16 cellular contexts compared by ENCODE assay signal in the genomic region with DNA sequence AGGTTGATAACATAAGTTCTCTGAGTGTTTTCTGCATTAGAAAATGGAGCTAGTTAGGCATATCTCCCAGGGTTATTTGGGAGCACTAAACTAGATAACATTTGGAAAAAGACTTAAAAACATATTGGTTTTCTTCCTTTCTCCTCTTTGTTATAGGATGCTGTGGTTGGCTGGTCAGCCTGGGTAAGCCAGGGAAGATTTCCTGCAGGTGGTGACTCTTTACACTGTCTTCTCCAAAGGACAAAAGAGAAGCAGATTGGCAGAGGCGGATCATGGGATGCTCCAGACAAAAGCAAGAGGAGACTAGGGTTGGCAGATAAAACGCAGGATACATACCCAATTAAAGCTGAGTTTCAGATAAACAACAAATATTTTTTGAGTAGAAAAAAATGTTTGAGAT. TPM values are rescaled to one million over a fixed set of nuclear protein-coding genes. Genes with fewer than 3 reads are reported as not detected.
DNase-seq lines count a peak whose midpoint lies in the region; ATAC-seq and TF ChIP-seq lines count a peak whose summit lies in the region.
"Had no signal": no experiment of that assay in that cellular context is flagged by ENCODE, and none has a peak within 500 bp of the region (broad histone marks: within the 10 kb centered on the region; RNA-seq: fewer than 3 reads in every experiment).

No MANE protein-coding gene starts in this region.

- H3F3A ChIP-seq in smooth muscle cell (ENCODE audit: low read depth): peaks cover 18% of the 10 kb centered on the region

- TF ChIP-seq POLR2A in HCT116 (IDR thresholded peaks at IDR 0.05; ENCODE audit: borderline replicate concordance, extremely low read depth, insufficient read depth, insufficient read length) (no peak), gastroesophageal sphincter (IDR thresholded peaks at IDR 0.05) (no peak), ovary (IDR thresholded peaks at IDR 0.05) (no peak)

- H3K79me2 ChIP-seq in HCT116 (ENCODE audit: insufficient read depth, low read length): peaks cover 71% of the 10 kb centered on the region
- no peaks in the 10 kb centered on the region for H3K79me2 ChIP-seq in smooth muscle cell (ENCODE audit: low read depth)

- TF ChIP-seq EP300 in gastroesophageal sphincter (IDR thresholded peaks at IDR 0.05): no peak
- TF ChIP-seq EP300 in ovary (IDR thresholded peaks at IDR 0.05): no peak

- H3K27me3 ChIP-seq in HCT116 (ENCODE audit: insufficient read depth, low read length): no peaks in the 10 kb centered on the region
- no peaks in the 10 kb centered on the region for H3K27me3 ChIP-seq in gastroesophageal sphincter
- no peaks in the 10 kb centered on the region for H3K27me3 ChIP-seq in smooth muscle cell (ENCODE audit: low read depth)
- no peaks in the 10 kb centered on the region for H3K27me3 ChIP-seq in ovary
- H3K27me3 ChIP-seq: gastrocnemius medialis had no signal

- H3K9ac ChIP-seq in HCT116 (ENCODE audit: low read length) (peak overlapping the region; percentile 43; the same call in 1 of the 2 replicates), smooth muscle cell (ENCODE audit: low read depth) (peak overlapping the region; percentile 5)

- RAD21 ChIA-PET in HCT116 (lab: Charles Lee; ENCODE audit: low non-redundant PET in 1 of 2, low total read pairs in 2 of 2, uncharacterized antibody in 2 of 2, unreplicated experiment in 2 of 2): no interaction called here

- H3K4me3 ChIP-seq in HCT116 (replicated peaks in 1 of 2; ENCODE audit: low read depth in 1 of 2, low read length in 2 of 2): peak overlapping the region in 1 of 2 experiments; percentile 10; a peak in 1 of 4 replicates
- no peak overlapping the region for H3K4me3 ChIP-seq in gastroesophageal sphincter
- no peak overlapping the region for H3K4me3 ChIP-seq in smooth muscle cell
- H3K4me3 ChIP-seq in ovary: no peak overlapping the region
- H3K4me3 ChIP-seq: gastrocnemius medialis, GM12878 had no signal

- TF ChIP-seq CTCF in HCT116 (IDR thresholded peaks at IDR 0.05 in 2 of 3, conservative IDR thresholded peaks at IDR 0.05 in 1 of 3; ENCODE audit: borderline replicate concordance in 1 of 3, insufficient read depth in 1 of 3, low read depth in 2 of 3, low read length in 2 of 3) (no peak), gastroesophageal sphincter (IDR thresholded peaks at IDR 0.05) (no peak), smooth muscle cell (IDR thresholded peaks at IDR 0.05; ENCODE audit: borderline replicate concordance, insufficient read depth, poor library complexity, severe bottlenecking) (no peak), ovary (IDR thresholded peaks at IDR 0.05) (no peak)

- WGBS in gastroesophageal sphincter (ENCODE audit: low coverage in 1 of 2), 2 donors: 45 to 64% methylated on average over 2 of the region's 2 CpGs
- 65% methylated on average over 2 of the region's 2 CpGs for WGBS in smooth muscle cell (ENCODE audit: low lambda C conversion rate)
- WGBS in ovary, 3 donors: 62 to 68% (median 67%) methylated on average over 2 of the region's 2 CpGs

- H3K27ac ChIP-seq in HCT116 (ENCODE audit: low read depth, low read length) (peak overlapping the region; percentile 72; the same call in 1 of the 2 replicates), gastroesophageal sphincter (peak overlapping the region in 3 of 4 donors; percentile 24 to 72 (median 50)), smooth muscle cell (ENCODE audit: low read depth) (peak overlapping the region; percentile 86), ovary (no peak overlapping the region)
- H3K27ac ChIP-seq: gastrocnemius medialis had no signal

- ATAC-seq in HCT116 (no peak), gastroesophageal sphincter (no peak), GM21447 (IDR thresholded peaks at IDR 0.05; ENCODE audit: unreplicated experiment) (no peak)
- ATAC-seq: GM12878 had no signal

- BruUV-seq in HCT116 (replicated peaks; lab: Mats Ljungman, UMichigan): no TSS peak

- no peak for TF ChIP-seq RAD21 in HCT116 (IDR thresholded peaks at IDR 0.05; ENCODE audit: low read depth)

- CTCF ChIA-PET in HCT116 (lab: Charles Lee): interaction anchor here (0.6 to 2.1 kb wide), 7 partner anchors 11 to 130 kb away, joined by 3 to 9 read pairs (median 6); a partner anchor contains a TSS

- DNase-seq in HCT116 (ENCODE audit: low read depth, low spot score) (no peak), T1000 (lab: John Stamatoyannopoulos, UW) (peak; percentile 44), smooth muscle cell (lab: John Stamatoyannopoulos, UW; ENCODE audit: unreplicated experiment) (no peak), ovary (no peak)
- no peak for DNase-seq in activated CD8-positive, alpha-beta memory T cell treated with anti-CD3 and anti-CD28 coated beads for 24 hours
- no peak for DNase-seq in stimulated activated CD4-positive, alpha-beta T cell treated with anti-CD3 and anti-CD28 coated beads, Interleukin-4, amount 100 ng/mL, for 1 hour
- DNase-seq: activated naive CD4-positive, alpha-beta T cell; KG1; NCI-H2029 treated with DMSO at 0.1 percent for 48 hours had no signal

- H3K4me1 ChIP-seq in HCT116 (ENCODE audit: control insufficient read depth in 1 of 2, insufficient read depth in 2 of 2, low read length in 2 of 2) (peaks cover 21 to 43% of the 10 kb centered on the region in 2 experiments), gastroesophageal sphincter (peaks cover 0 to 11% (median 10%) of the 10 kb centered on the region in 3 donors), smooth muscle cell (ENCODE audit: low read depth) (peaks cover 18% of the 10 kb centered on the region), ovary (ENCODE audit: insufficient read depth) (peaks cover 1% of the 10 kb centered on the region)
- H3K4me1 ChIP-seq: gastrocnemius medialis had no signal

- H2AFZ ChIP-seq in HCT116 (ENCODE audit: low read depth, low read length, poor library complexity, severe bottlenecking) (no peak overlapping the region), smooth muscle cell (ENCODE audit: low read depth) (no peak overlapping the region)

- no peaks in the 10 kb centered on the region for H3K9me2 ChIP-seq in HCT116 (ENCODE audit: insufficient read depth)

- POLR2A ChIA-PET in HCT116 (lab: Charles Lee): interaction anchor here (1.1 to 1.7 kb wide), 2 partner anchors 10 to 53 kb away, joined by 5 to 6 read pairs; a partner anchor contains a TSS

- H3K36me3 ChIP-seq in HCT116 (ENCODE audit: control insufficient read depth in 1 of 2, insufficient read depth in 2 of 2, low read length in 2 of 2) (peaks cover 0 to 15% of the 10 kb centered on the region in 2 experiments; a peak in 3 of 4 replicates), gastroesophageal sphincter (no peaks in the 10 kb centered on the region), smooth muscle cell (ENCODE audit: low read depth) (no peaks in the 10 kb centered on the region), ovary (no peaks in the 10 kb centered on the region)
- H3K36me3 ChIP-seq: gastrocnemius medialis had no signal

- no peaks in the 10 kb centered on the region for H3K9me3 ChIP-seq in HCT116 (ENCODE audit: control insufficient read depth in 1 of 2, insufficient read depth in 1 of 2, low read depth in 1 of 2, low read length in 2 of 2)
- no peaks in the 10 kb centered on the region for H3K9me3 ChIP-seq in gastroesophageal sphincter
- no peaks in the 10 kb centered on the region for H3K9me3 ChIP-seq in smooth muscle cell (replicated peaks; ENCODE audit: low read depth)
- H3K9me3 ChIP-seq in ovary: no peaks in the 10 kb centered on the region
- H3K9me3 ChIP-seq: gastrocnemius medialis had no signal

- H3K4me2 ChIP-seq in HCT116 (ENCODE audit: low read length) (peak overlapping the region; percentile 68), smooth muscle cell (peak overlapping the region; percentile 39)

- intact Hi-C loops in HCT116 (cut with micrococcal nuclease) (no loop called here), ovary (cut with DNase I) (no loop called here)

- H4K20me1 ChIP-seq in HCT116 (ENCODE audit: insufficient read depth) (peaks cover 7% of the 10 kb centered on the region; the same call in 1 of the 2 replicates), smooth muscle cell (ENCODE audit: low read depth) (no peaks in the 10 kb centered on the region)

TF ChIP-seq in HCT116, 20 proteins besides CTCF, POLR2A, EP300 and RAD21:
- TF ChIP-seq, protein P1, sequence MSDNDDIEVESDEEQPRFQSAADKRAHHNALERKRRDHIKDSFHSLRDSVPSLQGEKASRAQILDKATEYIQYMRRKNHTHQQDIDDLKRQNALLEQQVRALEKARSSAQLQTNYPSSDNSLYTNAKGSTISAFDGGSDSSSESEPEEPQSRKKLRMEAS (IDR thresholded peaks at IDR 0.05): no peak
- TF ChIP-seq ZFX (IDR thresholded peaks at IDR 0.05) (no peak), EZH2 (IDR thresholded peaks at IDR 0.05) (no peak), EZH2phosphoT487 (IDR thresholded peaks at IDR 0.05; ENCODE audit: borderline replicate concordance) (no peak), POLR2AphosphoS5 (IDR thresholded peaks at IDR 0.05; ENCODE audit: low read depth, low read length) (no peak), JUND (IDR thresholded peaks at IDR 0.05) (no peak), CBX3 (IDR thresholded peaks at IDR 0.05; ENCODE audit: low read depth) (no peak), YY1 (IDR thresholded peaks at IDR 0.05; ENCODE audit: extremely low read depth, insufficient replicate concordance, low read depth, low read length) (no peak), SRF (IDR thresholded peaks at IDR 0.05; ENCODE audit: low read depth) (no peak), ELF1 (IDR thresholded peaks at IDR 0.05; ENCODE audit: borderline replicate concordance, low read depth) (no peak)
- TF ChIP-seq, protein P2, sequence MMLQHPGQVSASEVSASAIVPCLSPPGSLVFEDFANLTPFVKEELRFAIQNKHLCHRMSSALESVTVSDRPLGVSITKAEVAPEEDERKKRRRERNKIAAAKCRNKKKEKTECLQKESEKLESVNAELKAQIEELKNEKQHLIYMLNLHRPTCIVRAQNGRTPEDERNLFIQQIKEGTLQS (IDR thresholded peaks at IDR 0.05): no peak

RNA-seq across cellular contexts. Expression of a gene that starts 6.2 kb away (rescaled TPM):
- not detected for total RNA-seq in HCT116 (2021; ENCODE audit: unreplicated experiment)
- 0.14 TPM in 1 of 2 replicates, not detected in the other for polyA plus RNA-seq in HCT116 (2012)
- total RNA-seq in gastroesophageal sphincter: not detected
- not detected in 2 replicates for total RNA-seq in smooth muscle cell
- not detected in 2 replicates for polyA plus RNA-seq in smooth muscle cell
- total RNA-seq in ovary: not detected
- not detected for polyA plus RNA-seq in ovary
- total RNA-seq: activated CD4-positive, alpha-beta memory T cell treated with anti-CD3 and anti-CD28 coated beads for 36 hours; gastrocnemius medialis; GM12878; lung microvascular endothelial cell; pulmonary artery endothelial cell had no signal
- polyA plus RNA-seq: GM12878 had no signal

RNA-seq across cellular contexts. Expression of a gene that starts 53.5 kb away (rescaled TPM):
- 66.5 TPM for total RNA-seq in HCT116 (2021; ENCODE audit: unreplicated experiment)
- polyA plus RNA-seq in HCT116 (2012): 26.2 and 39.7 TPM in 2 replicates
- 10 to 100 TPM; 29.1 to 36.3 (median 33.8) TPM for total RNA-seq in gastroesophageal sphincter
- 50.3 and 61.2 TPM in 2 replicates for total RNA-seq in smooth muscle cell
- polyA plus RNA-seq in smooth muscle cell: 8.3 and 8.9 TPM in 2 replicates
- total RNA-seq in ovary: 10 to 100 TPM; 25.0 to 52.4 (median 37.9) TPM
- polyA plus RNA-seq in ovary: 10 to 100 TPM in 1 of 2 donors, 1 to 10 TPM in 1; 8.1 to 18.9 TPM

Comparison
In these comparisons a context has a peak if more than half of its experiments do, and no peak if none do; other contexts are left out.
1. H3K27ac ChIP-seq: peak in HCT116 (single experiment), gastroesophageal sphincter (3 of 4) and smooth muscle cell (single experiment); none in ovary (0 of 2).